Comparison of ENCODE assay signal across 13 cellular contexts in genomic region chr20:37821691-37822655, GRCh38.
DNase-seq lines count a peak whose midpoint lies in the region; ATAC-seq and TF ChIP-seq lines count a peak whose summit lies in the region.
"Had no signal": no experiment of that assay in that cellular context is flagged by ENCODE, and none has a peak within 500 bp of the region (broad histone marks: within the 10 kb centered on the region; RNA-seq: fewer than 3 reads in every experiment).

No MANE protein-coding gene starts in this region.

- no peaks in the 10 kb centered on the region for H3K36me3 ChIP-seq in H7 (replicated peaks; ENCODE audit: control insufficient read depth, insufficient read depth, low read length)

- no peak for ATAC-seq in GM21619 (IDR thresholded peaks at IDR 0.05; ENCODE audit: unreplicated experiment)
- ATAC-seq: effector memory CD8-positive, alpha-beta T cell had no signal

- no peak overlapping the region for H3K4me3 Mint-ChIP-seq in type B pancreatic cell
- H3K4me3 Mint-ChIP-seq: activated naive CD4-positive, alpha-beta T cell treated with anti-CD3 and anti-CD28 coated beads, Interleukin-2, amount 10 ng/mL, durations not matched to agents 7 days and 5 days; effector memory CD8-positive, alpha-beta T cell had no signal

- no peak overlapping the region for H3K4me3 ChIP-seq in H7 (ENCODE audit: insufficient read depth, low read depth, low read length)

- peaks cover 5% of the 10 kb centered on the region for H3K36me3 Mint-ChIP-seq in type B pancreatic cell
- H3K36me3 Mint-ChIP-seq: activated naive CD4-positive, alpha-beta T cell treated with anti-CD3 and anti-CD28 coated beads, Interleukin-2, amount 10 ng/mL, durations not matched to agents 7 days and 5 days had no signal

- H3K4me1 Mint-ChIP-seq in type B pancreatic cell (ENCODE audit: unreplicated experiment), result peaks cover 25% of the 10 kb centered on the region
- H3K4me1 Mint-ChIP-seq: activated naive CD4-positive, alpha-beta T cell treated with anti-CD3 and anti-CD28 coated beads, Interleukin-2, amount 10 ng/mL, durations not matched to agents 7 days and 5 days had no signal

- DNase-seq in HCEC 1CT (peak; percentile 64), amniotic epithelial cell (ENCODE audit: low read depth) (peak; percentile 93), iris pigment epithelial cell (ENCODE audit: low read depth) (peak; percentile 89), type B pancreatic cell (ENCODE audit: extremely low spot score, unreplicated experiment) (no peak), caudate nucleus (lab: John Stamatoyannopoulos, UW) (no peak), H7 (no peak)
- DNase-seq: activated CD4-positive, alpha-beta T cell treated with anti-CD3 and anti-CD28 coated beads, Interleukin-2, amount 50 U/mL, for 48 hours; activated naive CD4-positive, alpha-beta T cell treated with anti-CD3 and anti-CD28 coated beads, Interleukin-2, amount 10 ng/mL, durations not matched to agents 7 days and 5 days; DND-41; effector memory CD8-positive, alpha-beta T cell; NCI-H187 treated with DMSO at 0.1 percent for 48 hours; SW 1271 had no signal

- H3K27ac Mint-ChIP-seq in type B pancreatic cell, result peak overlapping the region; percentile 93
- H3K27ac Mint-ChIP-seq: activated naive CD4-positive, alpha-beta T cell treated with anti-CD3 and anti-CD28 coated beads, Interleukin-2, amount 10 ng/mL, durations not matched to agents 7 days and 5 days had no signal

- H3K27ac ChIP-seq in caudate nucleus (ENCODE audit: low read depth, low read length), result no peak overlapping the region

- no peaks in the 10 kb centered on the region for H3K27me3 Mint-ChIP-seq in type B pancreatic cell
- H3K27me3 Mint-ChIP-seq: activated naive CD4-positive, alpha-beta T cell treated with anti-CD3 and anti-CD28 coated beads, Interleukin-2, amount 10 ng/mL, durations not matched to agents 7 days and 5 days; effector memory CD8-positive, alpha-beta T cell had no signal

- H3K27me3 ChIP-seq in H7 (ENCODE audit: control insufficient read depth, insufficient read depth, low read length), result no peaks in the 10 kb centered on the region

- TF ChIP-seq CTCF in type B pancreatic cell (conservative IDR thresholded peaks at IDR 0.05), result no peak

- H3K9me3 Mint-ChIP-seq in type B pancreatic cell, result no peaks in the 10 kb centered on the region
- H3K9me3 Mint-ChIP-seq: activated naive CD4-positive, alpha-beta T cell treated with anti-CD3 and anti-CD28 coated beads, Interleukin-2, amount 10 ng/mL, durations not matched to agents 7 days and 5 days; effector memory CD8-positive, alpha-beta T cell had no signal

Comparison
In these comparisons a context has a peak if more than half of its experiments do, and no peak if none do; other contexts are left out.
1. DNase-seq: peak in HCEC 1CT (single experiment), amniotic epithelial cell (single experiment) and iris pigment epithelial cell (single experiment); none in type B pancreatic cell (single experiment), caudate nucleus (0 of 61) and H7 (single experiment).